Comparison of ENCODE assay signal across 9 cellular contexts in the genomic region with DNA sequence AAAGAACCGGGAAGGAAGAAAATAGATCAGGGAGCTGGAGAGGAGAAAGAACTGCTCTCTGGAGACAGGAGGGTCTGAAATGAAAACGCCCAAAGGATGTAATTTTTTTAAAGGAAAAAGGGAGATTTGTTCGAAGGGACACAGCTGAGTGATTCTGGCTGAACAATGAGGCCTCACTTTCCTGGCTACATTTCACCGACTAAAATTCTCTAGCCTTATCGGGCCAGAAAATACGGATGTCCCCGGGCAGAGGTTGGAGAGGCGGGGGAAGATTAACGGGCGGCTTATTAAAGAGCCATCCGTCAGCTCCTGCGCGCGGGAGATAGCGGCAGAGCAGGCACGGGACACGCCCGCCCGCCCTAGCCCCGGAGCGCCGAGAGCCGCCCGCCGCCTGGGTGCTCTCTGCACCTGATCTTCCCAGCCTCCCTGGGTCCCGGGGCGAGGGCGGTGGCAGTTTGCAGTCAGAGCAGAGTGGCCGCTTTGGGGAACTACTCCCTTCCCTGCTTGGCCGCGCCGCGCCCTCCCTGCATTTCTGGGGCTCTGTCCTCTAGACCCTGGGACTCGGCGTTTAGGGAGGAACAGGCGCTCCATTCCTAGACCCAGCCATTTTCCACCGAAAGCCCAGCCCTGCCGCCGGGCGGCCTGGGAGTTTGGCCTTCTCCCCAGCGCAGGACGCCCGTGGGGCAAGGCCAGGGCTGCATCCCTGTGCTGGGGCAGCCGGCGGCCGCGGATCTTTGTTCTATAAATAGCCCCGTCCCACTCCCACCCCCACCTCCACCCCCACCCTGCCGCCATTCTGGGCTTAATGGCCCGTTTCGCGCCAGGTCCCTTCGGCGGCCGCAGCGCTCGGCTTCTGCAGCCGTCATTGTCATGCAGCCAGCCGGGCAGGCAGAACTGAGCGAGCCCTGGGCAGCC. TPM values are rescaled to one million over a fixed set of nuclear protein-coding genes. Genes with fewer than 3 reads are reported as not detected.
DNase-seq lines count a peak whose midpoint lies in the region; ATAC-seq and TF ChIP-seq lines count a peak whose summit lies in the region.
"Had no signal": no experiment of that assay in that cellular context is flagged by ENCODE, and none has a peak within 500 bp of the region (broad histone marks: within the 10 kb centered on the region; RNA-seq: fewer than 3 reads in every experiment).

No MANE protein-coding gene starts in this region.

- no peak for ATAC-seq in HG02571 (IDR thresholded peaks at IDR 0.05; ENCODE audit: unreplicated experiment)

- peak overlapping the region; percentile 61 for H3K4me3 ChIP-seq in HUES6 (ENCODE audit: low read depth, low read length)
- H3K4me3 ChIP-seq in iPS-18c (ENCODE audit: insufficient read depth, low read depth, low read length) = peak overlapping the region; percentile 63
- peak overlapping the region; percentile 21 for H3K4me3 ChIP-seq in smooth muscle cell

- H3K4me1 Mint-ChIP-seq in activated naive CD8-positive, alpha-beta T cell (ENCODE audit: low read depth) = peaks cover 39% of the 10 kb centered on the region

- no peaks in the 10 kb centered on the region for H3K9me3 Mint-ChIP-seq in activated naive CD8-positive, alpha-beta T cell (ENCODE audit: low read depth)

- H3K36me3 ChIP-seq in HUES6 (ENCODE audit: control insufficient read depth, insufficient read depth, low read length) = peaks cover 11% of the 10 kb centered on the region; the same call in 1 of the 2 replicates
- H3K36me3 ChIP-seq in smooth muscle cell (ENCODE audit: low read depth) = no peaks in the 10 kb centered on the region

- no peak for DNase-seq in smooth muscle cell (lab: John Stamatoyannopoulos, UW; ENCODE audit: unreplicated experiment)
- no peak for DNase-seq in NCI-H748 (lab: John Stamatoyannopoulos, UW; ENCODE audit: unreplicated experiment)
- DNase-seq in posterior vena cava (ENCODE audit: low spot score) = no peak
- no peak for DNase-seq in SHP77 treated with DMSO at 0.1 percent for 48 hours (lab: John Stamatoyannopoulos, UW)

- intact Hi-C loops in posterior vena cava (cut with DNase I) = no loop called here

- no peaks in the 10 kb centered on the region for H4K20me1 ChIP-seq in smooth muscle cell (ENCODE audit: low read depth)

- no peak overlapping the region for H2AFZ ChIP-seq in smooth muscle cell (ENCODE audit: low read depth)

- peak overlapping the region; percentile 80 for H3K9ac ChIP-seq in HUES6 (ENCODE audit: low read length)
- no peak overlapping the region for H3K9ac ChIP-seq in smooth muscle cell (ENCODE audit: low read depth)

- H3K9me3 ChIP-seq in HUES6 (ENCODE audit: control insufficient read depth, insufficient read depth, low read depth, low read length) (no peaks in the 10 kb centered on the region), iPS-18c (ENCODE audit: control insufficient read depth, insufficient read depth, low read length) (peaks cover 7% of the 10 kb centered on the region), smooth muscle cell (replicated peaks; ENCODE audit: low read depth) (no peaks in the 10 kb centered on the region)

- H3K27ac Mint-ChIP-seq in activated naive CD8-positive, alpha-beta T cell = no peak overlapping the region

- no peaks in the 10 kb centered on the region for H3F3A ChIP-seq in smooth muscle cell (ENCODE audit: low read depth)

- peak overlapping the region; percentile 83 for H3K4me3 Mint-ChIP-seq in activated naive CD8-positive, alpha-beta T cell

- no peak for TF ChIP-seq CTCF in smooth muscle cell (IDR thresholded peaks at IDR 0.05; ENCODE audit: borderline replicate concordance, insufficient read depth, poor library complexity, severe bottlenecking)

- H3K4me1 ChIP-seq in HUES6 (ENCODE audit: control insufficient read depth, insufficient read depth, low read length) (peaks cover 44% of the 10 kb centered on the region), smooth muscle cell (ENCODE audit: low read depth) (peaks cover 43% of the 10 kb centered on the region)

- peaks cover 48% of the 10 kb centered on the region for H3K27me3 Mint-ChIP-seq in activated naive CD8-positive, alpha-beta T cell

- peak overlapping the region; percentile 81 for H3K4me2 ChIP-seq in smooth muscle cell

- WGBS in smooth muscle cell (ENCODE audit: low lambda C conversion rate) = 8% methylated on average over 42 of the region's 60 CpGs

- H3K27ac ChIP-seq in HUES6 (ENCODE audit: low read depth, low read length) (peak overlapping the region; percentile 43; the same call in 1 of the 2 replicates), smooth muscle cell (ENCODE audit: low read depth) (no peak overlapping the region)

- no peaks in the 10 kb centered on the region for H3K79me2 ChIP-seq in smooth muscle cell (ENCODE audit: low read depth)

- H3K36me3 Mint-ChIP-seq in activated naive CD8-positive, alpha-beta T cell = no peaks in the 10 kb centered on the region

- H3K27me3 ChIP-seq in HUES6 (ENCODE audit: control insufficient read depth, insufficient read depth, low read length) (peaks cover 83% of the 10 kb centered on the region), smooth muscle cell (ENCODE audit: low read depth) (peaks cover 94% of the 10 kb centered on the region)

RNA-seq across cellular contexts. Expression of a gene that starts 6.5 kb away (rescaled TPM):
- total RNA-seq in smooth muscle cell (0.27 and 1.0 TPM in 2 replicates), posterior vena cava (not detected)
- 0.11 TPM in 1 of 2 replicates, not detected in the other for polyA plus RNA-seq in smooth muscle cell
- total RNA-seq: NCI-H460 had no signal

RNA-seq across cellular contexts. Expression of a gene that starts 53.0 kb away (rescaled TPM):
- total RNA-seq in smooth muscle cell (not detected in 2 replicates), posterior vena cava (under 1 TPM in 1 of 2 donors, not detected in 1; 0.74 TPM)
- polyA plus RNA-seq in smooth muscle cell = 0.97 and 1.3 TPM in 2 replicates
- total RNA-seq: NCI-H460 had no signal
